Comparison of ENCODE assay signal across 14 cellular contexts in the genomic region with DNA sequence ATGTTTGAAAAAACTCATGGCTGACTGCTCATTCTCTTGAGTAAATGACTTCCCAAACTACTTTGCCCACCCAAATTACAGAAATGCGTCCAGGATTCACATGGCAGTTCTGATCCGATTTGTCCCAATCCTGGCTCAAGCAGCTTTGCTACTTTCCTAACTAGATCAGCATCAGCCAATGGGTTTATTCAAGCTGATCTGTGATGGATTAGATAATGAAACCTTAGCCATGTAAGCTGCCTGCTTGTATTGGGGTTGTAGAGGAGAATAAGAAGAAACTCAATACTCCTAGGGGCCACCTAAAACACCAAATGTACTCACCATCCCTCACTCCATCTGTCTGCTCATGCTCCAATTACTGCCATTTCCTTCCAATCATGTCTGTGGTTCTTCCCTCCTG. TPM values are rescaled to one million over a fixed set of nuclear protein-coding genes. Genes with fewer than 3 reads are reported as not detected.
A peak's percentile ranks its signal among the peaks of the same experiment; 100 is the strongest.
DNase-seq lines count a peak whose midpoint lies in the region; TF ChIP-seq lines count a peak whose summit lies in the region.
"Had no signal": no experiment of that assay in that cellular context is flagged by ENCODE, and none has a peak within 500 bp of the region (broad histone marks: within the 10 kb centered on the region; RNA-seq: fewer than 3 reads in every experiment).

No MANE protein-coding gene starts in this region.

- WGBS in esophagus muscularis mucosa = 36% methylated on average over 2 of the region's 2 CpGs

- no peaks in the 10 kb centered on the region for H3K27me3 ChIP-seq in esophagus muscularis mucosa
- H3K27me3 ChIP-seq in rectal smooth muscle tissue (ENCODE audit: control insufficient read depth, insufficient read depth, low read length) = no peaks in the 10 kb centered on the region
- H3K27me3 ChIP-seq: ovary had no signal

- DNase-seq in DMS 273 (lab: John Stamatoyannopoulos, UW; ENCODE audit: unreplicated experiment) (peak; percentile 43), NCI-H524 (lab: John Stamatoyannopoulos, UW) (peak; percentile 81 to 97), esophagus muscularis mucosa (ENCODE audit: extremely low spot score) (no peak), HCEC 1CT (no peak), AG08396 (ENCODE audit: low spot score) (no peak), retina (no peak)
- no peak for DNase-seq in activated effector memory CD4-positive, alpha-beta T cell treated with anti-CD3 and anti-CD28 coated beads, Interleukin-2, amount 50 U/mL, for 16 hours
- DNase-seq: activated T-cell treated with anti-CD3 and anti-CD28 coated beads, Interleukin-2, amount 50 U/mL, for 1 hour; C1 segment of cervical spinal cord; foreskin melanocyte; NCI-H2227 treated with DMSO at 0.1 percent for 48 hours; ovary had no signal

- no peaks in the 10 kb centered on the region for H3K36me3 ChIP-seq in esophagus muscularis mucosa
- no peaks in the 10 kb centered on the region for H3K36me3 ChIP-seq in rectal smooth muscle tissue (ENCODE audit: control insufficient read depth, insufficient read depth, low read length)
- H3K36me3 ChIP-seq: ovary had no signal

- TF ChIP-seq POLR2A in esophagus muscularis mucosa (IDR thresholded peaks at IDR 0.05; ENCODE audit: low read depth) = no peak

- peak overlapping the region; percentile 68 to 80 (median 74) for H3K27ac ChIP-seq in esophagus muscularis mucosa (replicated peaks in 1 of 4)
- peak overlapping the region; percentile 83 for H3K27ac ChIP-seq in rectal smooth muscle tissue (ENCODE audit: low read depth, low read length)

- intact Hi-C loops in esophagus muscularis mucosa (cut with DNase I) = no loop called here

- peaks cover 36 to 87% (median 85%) of the 10 kb centered on the region in 4 donors for H3K4me1 ChIP-seq in esophagus muscularis mucosa
- H3K4me1 ChIP-seq in rectal smooth muscle tissue (ENCODE audit: control insufficient read depth, insufficient read depth, low read length) = peaks cover 41% of the 10 kb centered on the region

- no peak for TF ChIP-seq EP300 in esophagus muscularis mucosa (IDR thresholded peaks at IDR 0.05)

- no peak overlapping the region for H3K9ac ChIP-seq in rectal smooth muscle tissue (ENCODE audit: low read length)

- no peaks in the 10 kb centered on the region for H3K9me3 ChIP-seq in esophagus muscularis mucosa
- H3K9me3 ChIP-seq: ovary had no signal

- TF ChIP-seq CTCF in esophagus muscularis mucosa (IDR thresholded peaks at IDR 0.05) = no peak

- H3K4me3 ChIP-seq in esophagus muscularis mucosa = peak overlapping the region in 3 of 4 donors; percentile 6 to 11 (median 7)
- no peak overlapping the region for H3K4me3 ChIP-seq in rectal smooth muscle tissue (ENCODE audit: low read length)
- H3K4me3 ChIP-seq: GM23338, ovary had no signal

RNA-seq across cellular contexts. Expression of a gene that starts 7.0 kb away (rescaled TPM):
- total RNA-seq in esophagus muscularis mucosa = 100 to 1,000 TPM; 113 to 179 (median 155) TPM

Comparison
In these comparisons a context has a peak if more than half of its experiments do, and no peak if none do; other contexts are left out.
1. DNase-seq: peak in DMS 273 (single experiment) and NCI-H524 (2 of 2); none in esophagus muscularis mucosa (single experiment), activated effector memory CD4-positive, alpha-beta T cell treated with anti-CD3 and anti-CD28 coated beads, Interleukin-2, amount 50 U/mL, for 16 hours (single experiment), HCEC 1CT (single experiment), AG08396 (single experiment) and retina (single experiment).